1 cellular context compared by ENCODE assay signal in the genomic region with DNA sequence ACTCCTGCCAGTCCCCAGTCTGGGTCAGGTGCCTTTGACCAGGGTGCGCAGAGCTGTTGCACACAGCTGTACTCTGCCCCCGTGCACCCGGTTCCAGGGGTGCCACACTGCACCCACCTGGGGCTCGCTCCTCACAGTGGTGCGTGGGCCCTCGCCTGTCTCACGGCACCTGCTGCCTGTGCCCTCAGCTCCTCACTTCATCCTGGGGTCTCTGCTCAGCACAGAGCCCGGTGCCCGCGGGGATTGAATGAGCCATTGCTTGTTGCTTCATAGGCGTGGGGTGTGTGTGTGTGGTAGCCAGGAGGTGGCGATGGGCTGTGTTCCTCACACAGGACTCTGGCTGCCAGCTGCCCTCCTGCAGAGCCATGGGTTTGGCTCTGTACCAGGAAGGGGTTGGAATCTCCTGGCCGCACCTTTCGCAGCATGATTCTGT.
TF ChIP-seq lines count a peak whose summit lies in the region.

No MANE protein-coding gene starts in this region.

TF ChIP-seq in Ishikawa, 13 proteins besides CTCF, POLR2A, EP300 and RAD21:
- TF ChIP-seq YY1 (IDR thresholded peaks at IDR 0.05; ENCODE audit: low read depth) (no peak), CEBPB (IDR thresholded peaks at IDR 0.05) (peak; percentile 66; the same call in 1 of the 2 replicates), NFIC (IDR thresholded peaks at IDR 0.05) (peak; percentile 95), ZBTB7A (IDR thresholded peaks at IDR 0.05; ENCODE audit: low read depth) (0 out of 2 replicates have a peak, but pooled peaks have one; percentile 32), TEAD4 (IDR thresholded peaks at IDR 0.05) (peak; percentile 75), TAF1 (IDR thresholded peaks at IDR 0.05; ENCODE audit: low read depth) (no peak), TCF12 (IDR thresholded peaks at IDR 0.05; ENCODE audit: low read depth) (peak; percentile 63; the same call in 1 of the 2 replicates), FOXM1 (IDR thresholded peaks at IDR 0.05; ENCODE audit: borderline replicate concordance, low read depth) (no peak), CREB1 (IDR thresholded peaks at IDR 0.05; ENCODE audit: low read depth) (no peak), EGR1 (IDR thresholded peaks at IDR 0.05) (no peak)
- TF ChIP-seq, protein P1, sequence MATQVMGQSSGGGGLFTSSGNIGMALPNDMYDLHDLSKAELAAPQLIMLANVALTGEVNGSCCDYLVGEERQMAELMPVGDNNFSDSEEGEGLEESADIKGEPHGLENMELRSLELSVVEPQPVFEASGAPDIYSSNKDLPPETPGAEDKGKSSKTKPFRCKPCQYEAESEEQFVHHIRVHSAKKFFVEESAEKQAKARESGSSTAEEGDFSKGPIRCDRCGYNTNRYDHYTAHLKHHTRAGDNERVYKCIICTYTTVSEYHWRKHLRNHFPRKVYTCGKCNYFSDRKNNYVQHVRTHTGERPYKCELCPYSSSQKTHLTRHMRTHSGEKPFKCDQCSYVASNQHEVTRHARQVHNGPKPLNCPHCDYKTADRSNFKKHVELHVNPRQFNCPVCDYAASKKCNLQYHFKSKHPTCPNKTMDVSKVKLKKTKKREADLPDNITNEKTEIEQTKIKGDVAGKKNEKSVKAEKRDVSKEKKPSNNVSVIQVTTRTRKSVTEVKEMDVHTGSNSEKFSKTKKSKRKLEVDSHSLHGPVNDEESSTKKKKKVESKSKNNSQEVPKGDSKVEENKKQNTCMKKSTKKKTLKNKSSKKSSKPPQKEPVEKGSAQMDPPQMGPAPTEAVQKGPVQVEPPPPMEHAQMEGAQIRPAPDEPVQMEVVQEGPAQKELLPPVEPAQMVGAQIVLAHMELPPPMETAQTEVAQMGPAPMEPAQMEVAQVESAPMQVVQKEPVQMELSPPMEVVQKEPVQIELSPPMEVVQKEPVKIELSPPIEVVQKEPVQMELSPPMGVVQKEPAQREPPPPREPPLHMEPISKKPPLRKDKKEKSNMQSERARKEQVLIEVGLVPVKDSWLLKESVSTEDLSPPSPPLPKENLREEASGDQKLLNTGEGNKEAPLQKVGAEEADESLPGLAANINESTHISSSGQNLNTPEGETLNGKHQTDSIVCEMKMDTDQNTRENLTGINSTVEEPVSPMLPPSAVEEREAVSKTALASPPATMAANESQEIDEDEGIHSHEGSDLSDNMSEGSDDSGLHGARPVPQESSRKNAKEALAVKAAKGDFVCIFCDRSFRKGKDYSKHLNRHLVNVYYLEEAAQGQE (IDR thresholded peaks at IDR 0.05; ENCODE audit: low read depth) = no peak
- TF ChIP-seq, protein P2, sequence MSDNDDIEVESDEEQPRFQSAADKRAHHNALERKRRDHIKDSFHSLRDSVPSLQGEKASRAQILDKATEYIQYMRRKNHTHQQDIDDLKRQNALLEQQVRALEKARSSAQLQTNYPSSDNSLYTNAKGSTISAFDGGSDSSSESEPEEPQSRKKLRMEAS (IDR thresholded peaks at IDR 0.05) = peak; percentile 53; the same call in 1 of the 2 replicates
- TF ChIP-seq, protein P3, sequence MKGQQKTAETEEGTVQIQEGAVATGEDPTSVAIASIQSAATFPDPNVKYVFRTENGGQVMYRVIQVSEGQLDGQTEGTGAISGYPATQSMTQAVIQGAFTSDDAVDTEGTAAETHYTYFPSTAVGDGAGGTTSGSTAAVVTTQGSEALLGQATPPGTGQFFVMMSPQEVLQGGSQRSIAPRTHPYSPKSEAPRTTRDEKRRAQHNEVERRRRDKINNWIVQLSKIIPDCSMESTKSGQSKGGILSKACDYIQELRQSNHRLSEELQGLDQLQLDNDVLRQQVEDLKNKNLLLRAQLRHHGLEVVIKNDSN (IDR thresholded peaks at IDR 0.05) = peak; percentile 51
